Comparison of ENCODE assay signal across 2 cellular contexts in genomic region chr4:8473198-8473919, GRCh38.
TF ChIP-seq lines count a peak whose summit lies in the region.

No MANE protein-coding gene starts in this region.

TF ChIP-seq in SK-N-SH, 30 proteins besides CTCF, POLR2A, EP300 and RAD21 (continued from another document):
- TF ChIP-seq, protein P1, sequence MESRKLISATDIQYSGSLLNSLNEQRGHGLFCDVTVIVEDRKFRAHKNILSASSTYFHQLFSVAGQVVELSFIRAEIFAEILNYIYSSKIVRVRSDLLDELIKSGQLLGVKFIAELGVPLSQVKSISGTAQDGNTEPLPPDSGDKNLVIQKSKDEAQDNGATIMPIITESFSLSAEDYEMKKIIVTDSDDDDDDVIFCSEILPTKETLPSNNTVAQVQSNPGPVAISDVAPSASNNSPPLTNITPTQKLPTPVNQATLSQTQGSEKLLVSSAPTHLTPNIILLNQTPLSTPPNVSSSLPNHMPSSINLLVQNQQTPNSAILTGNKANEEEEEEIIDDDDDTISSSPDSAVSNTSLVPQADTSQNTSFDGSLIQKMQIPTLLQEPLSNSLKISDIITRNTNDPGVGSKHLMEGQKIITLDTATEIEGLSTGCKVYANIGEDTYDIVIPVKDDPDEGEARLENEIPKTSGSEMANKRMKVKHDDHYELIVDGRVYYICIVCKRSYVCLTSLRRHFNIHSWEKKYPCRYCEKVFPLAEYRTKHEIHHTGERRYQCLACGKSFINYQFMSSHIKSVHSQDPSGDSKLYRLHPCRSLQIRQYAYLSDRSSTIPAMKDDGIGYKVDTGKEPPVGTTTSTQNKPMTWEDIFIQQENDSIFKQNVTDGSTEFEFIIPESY (IDR thresholded peaks at IDR 0.05; ENCODE audit: borderline replicate concordance, low read depth), result no peak
- TF ChIP-seq USF2 (IDR thresholded peaks at IDR 0.05; ENCODE audit: borderline replicate concordance, low read depth, low read length) (no peak), RXRA (IDR thresholded peaks at IDR 0.05; ENCODE audit: borderline replicate concordance, low read depth) (no peak), FOXJ3 (CRISPR knock-in tag; IDR thresholded peaks at IDR 0.05) (no peak), FOXM1 (IDR thresholded peaks at IDR 0.05; ENCODE audit: low read depth) (no peak), NRF1 (IDR thresholded peaks at IDR 0.05; ENCODE audit: low read depth, low read length) (no peak)

TF ChIP-seq in SK-N-SH treated with all-trans-retinoic acid at 6 μM for 48 hours, 23 proteins besides CTCF, POLR2A, EP300 and RAD21 (continued from another document):
- TF ChIP-seq ZFP3 (CRISPR knock-in tag; IDR thresholded peaks at IDR 0.05) (no peak), GLIS3 (CRISPR knock-in tag; IDR thresholded peaks at IDR 0.05) (no peak), TSHZ2 (CRISPR knock-in tag; IDR thresholded peaks at IDR 0.05) (no peak), SNAI2 (CRISPR knock-in tag; IDR thresholded peaks at IDR 0.05) (no peak), ZNF8 (CRISPR knock-in tag; IDR thresholded peaks at IDR 0.05) (no peak), OSR1 (CRISPR knock-in tag; IDR thresholded peaks at IDR 0.05) (no peak), TOX (CRISPR knock-in tag; IDR thresholded peaks at IDR 0.05; ENCODE audit: borderline replicate concordance) (no peak)
- TF ChIP-seq, protein P2, sequence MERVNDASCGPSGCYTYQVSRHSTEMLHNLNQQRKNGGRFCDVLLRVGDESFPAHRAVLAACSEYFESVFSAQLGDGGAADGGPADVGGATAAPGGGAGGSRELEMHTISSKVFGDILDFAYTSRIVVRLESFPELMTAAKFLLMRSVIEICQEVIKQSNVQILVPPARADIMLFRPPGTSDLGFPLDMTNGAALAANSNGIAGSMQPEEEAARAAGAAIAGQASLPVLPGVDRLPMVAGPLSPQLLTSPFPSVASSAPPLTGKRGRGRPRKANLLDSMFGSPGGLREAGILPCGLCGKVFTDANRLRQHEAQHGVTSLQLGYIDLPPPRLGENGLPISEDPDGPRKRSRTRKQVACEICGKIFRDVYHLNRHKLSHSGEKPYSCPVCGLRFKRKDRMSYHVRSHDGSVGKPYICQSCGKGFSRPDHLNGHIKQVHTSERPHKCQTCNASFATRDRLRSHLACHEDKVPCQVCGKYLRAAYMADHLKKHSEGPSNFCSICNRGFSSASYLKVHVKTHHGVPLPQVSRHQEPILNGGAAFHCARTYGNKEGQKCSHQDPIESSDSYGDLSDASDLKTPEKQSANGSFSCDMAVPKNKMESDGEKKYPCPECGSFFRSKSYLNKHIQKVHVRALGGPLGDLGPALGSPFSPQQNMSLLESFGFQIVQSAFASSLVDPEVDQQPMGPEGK (CRISPR knock-in tag; IDR thresholded peaks at IDR 0.05; ENCODE audit: borderline replicate concordance), result no peak
